Comparison of ENCODE assay signal across 9 cellular contexts in genomic region chr12:123519151-123520001, GRCh38. TPM values are rescaled to one million over a fixed set of nuclear protein-coding genes. Genes with fewer than 3 reads are reported as not detected.
A peak's percentile ranks its signal among the peaks of the same experiment; 100 is the strongest.
DNase-seq lines count a peak whose midpoint lies in the region; ATAC-seq and TF ChIP-seq lines count a peak whose summit lies in the region.
"Had no signal": no experiment of that assay in that cellular context is flagged by ENCODE, and none has a peak within 500 bp of the region (broad histone marks: within the 10 kb centered on the region; RNA-seq: fewer than 3 reads in every experiment).

No MANE protein-coding gene starts in this region.

- peak in 1 of 3 experiments; percentile 5 for TF ChIP-seq CTCF in ascending aorta (IDR thresholded peaks at IDR 0.05)

- H3K4me1 ChIP-seq in ascending aorta = peaks cover 6 to 15% of the 10 kb centered on the region in 2 donors

- ATAC-seq in left ventricle myocardium superior (peak; percentile 82), sciatic nerve (peak; percentile 25), GM18870 (IDR thresholded peaks at IDR 0.05; ENCODE audit: unreplicated experiment) (no peak), GM19463 (IDR thresholded peaks at IDR 0.05; ENCODE audit: unreplicated experiment) (no peak), GM19467 (IDR thresholded peaks at IDR 0.05; ENCODE audit: unreplicated experiment) (no peak)

- peak overlapping the region; percentile 72 to 82 for H3K27ac ChIP-seq in ascending aorta
- H3K27ac ChIP-seq: WERI-Rb-1 had no signal

- DNase-seq in ELR (ENCODE audit: low read depth) (peak; percentile 33), ascending aorta (ENCODE audit: low spot score in 2 of 2) (peak; percentile 26 to 91), left ventricle myocardium superior (peak; percentile 82), sciatic nerve (ENCODE audit: low spot score) (no peak), NCI-H748 (lab: John Stamatoyannopoulos, UW; ENCODE audit: unreplicated experiment) (no peak)
- DNase-seq: WERI-Rb-1 had no signal

- H3K9me3 ChIP-seq in ascending aorta = no peaks in the 10 kb centered on the region

- H3K4me3 ChIP-seq in ascending aorta = peak overlapping the region; percentile 29 to 50

- intact Hi-C loops in ascending aorta (cut with DNase I) = loop anchor here (1.0 to 5.0 kb wide), 6 partner anchors 15 to 155 kb away; partner anchors contain the start of genes SBNO1, SNRNP35 and TMED2
- intact Hi-C loops in left ventricle myocardium superior (cut with micrococcal nuclease) = no loop called here
- intact Hi-C loops in sciatic nerve (cut with DNase I) = no loop called here

- no peaks in the 10 kb centered on the region for H3K27me3 ChIP-seq in ascending aorta

- H3K36me3 ChIP-seq in ascending aorta = peaks cover 48 to 57% of the 10 kb centered on the region in 2 donors

RNA-seq across cellular contexts. Expression of gene RILPL1, which starts 14.1 kb away (rescaled TPM):
- total RNA-seq in ascending aorta (1.5 TPM), left ventricle myocardium superior (116 TPM), sciatic nerve (24.7 TPM)

Comparison
In these comparisons a context has a peak if more than half of its experiments do, and no peak if none do; other contexts are left out.
1. DNase-seq: peak in ELR (single experiment), ascending aorta (2 of 2) and left ventricle myocardium superior (single experiment); none in sciatic nerve (single experiment) and NCI-H748 (single experiment).
2. ATAC-seq: peak in left ventricle myocardium superior (single experiment) and sciatic nerve (single experiment); none in GM18870 (single experiment), GM19463 (single experiment) and GM19467 (single experiment).
3. RNA of gene RILPL1, which starts 14.1 kb away (total RNA-seq): 116 TPM in left ventricle myocardium superior (single experiment) and 24.7 TPM in sciatic nerve (single experiment); 1.5 TPM in ascending aorta (single experiment); every median in the first group is over 10 times any median in the second.